8 cellular contexts compared by ENCODE assay signal in genomic region chr21:25421327-25422028, GRCh38.
A peak's percentile ranks its signal among the peaks of the same experiment; 100 is the strongest.
DNase-seq lines count a peak whose midpoint lies in the region; TF ChIP-seq lines count a peak whose summit lies in the region.

No MANE protein-coding gene starts in this region.

- in situ Hi-C loops in HAP-1 (cut with MboI; ENCODE audit: low sequenced_read_pairs): no loop called here
- in situ Hi-C loops in brain microvascular endothelial cell (cut with HindIII; ENCODE audit: low pct_ligation_motif_present, low sequenced_read_pairs): no loop called here

- H3K14ac ChIP-seq in neuronal stem cell (ENCODE audit: low read length): no peak overlapping the region

- H3K23ac ChIP-seq in neuronal stem cell (ENCODE audit: low read depth, low read length, poor library complexity): no peak overlapping the region

- peak; percentile 76 for TF ChIP-seq CTCF in brain microvascular endothelial cell (IDR thresholded peaks at IDR 0.05; ENCODE audit: low read depth, low read length, missing control alignments)

- no peak overlapping the region for H3K4ac ChIP-seq in neuronal stem cell (ENCODE audit: low read length)

- H3K36me3 ChIP-seq in HAP-1 (replicated peaks) (no peaks in the 10 kb centered on the region), brain microvascular endothelial cell (replicated peaks) (no peaks in the 10 kb centered on the region), neuronal stem cell (replicated peaks in 1 of 2; ENCODE audit: control insufficient read depth in 2 of 2, insufficient read depth in 2 of 2, low read length in 2 of 2) (no peaks in the 10 kb centered on the region)

- H3K9me3 ChIP-seq in HAP-1 (no peaks in the 10 kb centered on the region), neuronal stem cell (replicated peaks in 1 of 2; ENCODE audit: control insufficient read depth in 2 of 2, insufficient read depth in 1 of 2, low read depth in 1 of 2, low read length in 2 of 2) (no peaks in the 10 kb centered on the region)

- H3K27me3 ChIP-seq in HAP-1 (ENCODE audit: low read depth) (no peaks in the 10 kb centered on the region; the same call in 1 of the 2 replicates), brain microvascular endothelial cell (replicated peaks) (no peaks in the 10 kb centered on the region), neuronal stem cell (ENCODE audit: control insufficient read depth in 3 of 3, insufficient read depth in 3 of 3, low read depth in 1 of 3, low read length in 3 of 3) (peaks cover 0 to 6% (median 0%) of the 10 kb centered on the region in 3 experiments)

- H2BK12ac ChIP-seq in neuronal stem cell (ENCODE audit: low read length): no peak overlapping the region

- H2BK120ac ChIP-seq in neuronal stem cell (ENCODE audit: low read depth, low read length): no peak overlapping the region

- H2BK5ac ChIP-seq in neuronal stem cell (ENCODE audit: low read length): no peak overlapping the region

- no peak overlapping the region for H2AK5ac ChIP-seq in neuronal stem cell (ENCODE audit: low read depth, low read length)

- no CpG with 5 or more reads among the region's 6 CpGs for WGBS in neuronal stem cell (ENCODE audit: extremely low coverage in 2 of 2, insufficient read length in 2 of 2, insufficient replicate concordance in 1 of 2), 2 donors

- no peaks in the 10 kb centered on the region for H3K79me1 ChIP-seq in neuronal stem cell (ENCODE audit: low read depth, low read length)

- no peak overlapping the region for H3K4me2 ChIP-seq in neuronal stem cell (ENCODE audit: insufficient read depth, low read length, poor library complexity, severe bottlenecking)

- no peak overlapping the region for H4K8ac ChIP-seq in neuronal stem cell (ENCODE audit: low read depth, low read length)

- H3K27ac ChIP-seq in brain microvascular endothelial cell: no peak overlapping the region
- no peak overlapping the region for H3K27ac ChIP-seq in neuronal stem cell (replicated peaks; ENCODE audit: low read length)

- H3K4me1 ChIP-seq in HAP-1: no peaks in the 10 kb centered on the region
- peaks cover 0 to 2% of the 10 kb centered on the region in 2 donors for H3K4me1 ChIP-seq in neuronal stem cell (ENCODE audit: control insufficient read depth in 2 of 2, insufficient read depth in 1 of 2, low read depth in 1 of 2, low read length in 2 of 2)

- DNase-seq in activated CD4-positive, CD25-positive, alpha-beta regulatory T cell (lab: John Stamatoyannopoulos, UW): peak in 3 of 4 experiments; percentile 10 to 24 (median 24)
- DNase-seq in activated CD4-positive, CD25-positive, alpha-beta regulatory T cell treated with anti-CD3 and anti-CD28 coated beads, Interleukin-2, amount 50 U/mL, for 72 hours: no peak
- DNase-seq in HAP-1 (ENCODE audit: low spot score in 2 of 2): peak; percentile 55 to 59
- DNase-seq in M059J (ENCODE audit: low read depth): peak; percentile 75
- DNase-seq in T-helper 9 cell: peak; percentile 18
- peak; percentile 53 for DNase-seq in brain microvascular endothelial cell
- peak; percentile 20 for DNase-seq in neuronal stem cell (ENCODE audit: low spot score)
- DNase-seq in inferior parietal cortex (ENCODE audit: extremely low spot score): no peak

- H3K4me3 ChIP-seq in HAP-1 (no peak overlapping the region), brain microvascular endothelial cell (ENCODE audit: low read depth, low read length) (no peak overlapping the region), neuronal stem cell (ENCODE audit: low read length in 2 of 2) (no peak overlapping the region)

- no peak overlapping the region for H3K9ac ChIP-seq in neuronal stem cell (ENCODE audit: low read depth, low read length, poor library complexity)

- H2BK15ac ChIP-seq in neuronal stem cell (ENCODE audit: low read length): no peak overlapping the region

- no peak overlapping the region for H2AFZ ChIP-seq in neuronal stem cell (ENCODE audit: low read length)

- no peak overlapping the region for H3K18ac ChIP-seq in neuronal stem cell (ENCODE audit: low read length)

- no peak overlapping the region for H4K91ac ChIP-seq in neuronal stem cell (ENCODE audit: low read depth, low read length, poor library complexity)

Comparison
In these comparisons a context has a peak if more than half of its experiments do, and no peak if none do; other contexts are left out.
1. DNase-seq: peak in activated CD4-positive, CD25-positive, alpha-beta regulatory T cell (3 of 4), HAP-1 (2 of 2), M059J (single experiment), T-helper 9 cell (single experiment), brain microvascular endothelial cell (single experiment) and neuronal stem cell (single experiment); none in activated CD4-positive, CD25-positive, alpha-beta regulatory T cell treated with anti-CD3 and anti-CD28 coated beads, Interleukin-2, amount 50 U/mL, for 72 hours (single experiment) and inferior parietal cortex (single experiment).